Comparison of ENCODE assay signal across 8 cellular contexts in genomic region chr20:63657937-63658748, GRCh38. TPM values are rescaled to one million over a fixed set of nuclear protein-coding genes. Genes with fewer than 3 reads are reported as not detected.
DNase-seq lines count a peak whose midpoint lies in the region; FAIRE-seq and TF ChIP-seq lines count a peak whose summit lies in the region.

Gene RTEL1 (plus strand): TSS chr20:63658312. CDS start chr20:63659403, 1,091 bp downstream.

- no peaks in the 10 kb centered on the region for H3K9me3 Mint-ChIP-seq in nephron
- H3K9me3 Mint-ChIP-seq in stimulated activated naive CD8-positive, alpha-beta T cell treated with anti-CD3 and anti-CD28 coated beads, Interleukin-15, Interleukin-2, amounts not matched to agents 100 ng/mL and 50 ng/mL, for 24 hours: no peaks in the 10 kb centered on the region

- DNase-seq in ELF-1 (ENCODE audit: low read depth, low spot score) (peak; percentile 94), H54 (ENCODE audit: insufficient read length, low spot score) (peak; percentile 99), SHP77 (lab: John Stamatoyannopoulos, UW) (peak; percentile 94 to 97), fibroblast of the aortic adventitia (ENCODE audit: low read depth) (peak; percentile 93)
- DNase-seq in activated effector memory CD4-positive, alpha-beta T cell treated with Interleukin-2 at 50 U/mL for 16 hours: peak; percentile 86

- no peak for FAIRE-seq in H54 (lab: Jason Lieb, UNC)

- H3K27me3 Mint-ChIP-seq in nephron (ENCODE audit: low read depth): no peaks in the 10 kb centered on the region
- no peaks in the 10 kb centered on the region for H3K27me3 Mint-ChIP-seq in stimulated activated naive CD8-positive, alpha-beta T cell treated with anti-CD3 and anti-CD28 coated beads, Interleukin-15, Interleukin-2, amounts not matched to agents 100 ng/mL and 50 ng/mL, for 24 hours

- H3K4me3 ChIP-seq in Loucy (ENCODE audit: low read length, poor library complexity, severe bottlenecking): peak within 1 kb of the TSS; percentile 91
- peak within 1 kb of the TSS; percentile 87 for H3K4me3 ChIP-seq in fibroblast of the aortic adventitia (ENCODE audit: low read depth, low read length)

- no peaks in the 10 kb centered on the region for H3F3A ChIP-seq in Loucy (ENCODE audit: low read depth)

- H3K4me3 Mint-ChIP-seq in nephron: peak within 1 kb of the TSS; percentile 95 to 98 (median 96)
- H3K4me3 Mint-ChIP-seq in stimulated activated naive CD8-positive, alpha-beta T cell treated with anti-CD3 and anti-CD28 coated beads, Interleukin-15, Interleukin-2, amounts not matched to agents 100 ng/mL and 50 ng/mL, for 24 hours: peak within 1 kb of the TSS; percentile 98

- H2AFZ ChIP-seq in Loucy (ENCODE audit: low read length): peak within 1 kb of the TSS; percentile 95

- no peaks in the 10 kb centered on the region for H3K27me3 ChIP-seq in Loucy (ENCODE audit: insufficient read depth, low read length, poor library complexity, severe bottlenecking)

- peak; percentile 63 for TF ChIP-seq POLR2A in H54 (IDR thresholded peaks at IDR 0.05; ENCODE audit: low read depth, low read length)

- H3K9me2 ChIP-seq in Loucy (replicated peaks; ENCODE audit: low read depth, low read length): no peaks in the 10 kb centered on the region

- H3K4me1 Mint-ChIP-seq in nephron: peaks cover 21% of the 10 kb centered on the region
- H3K4me1 Mint-ChIP-seq in stimulated activated naive CD8-positive, alpha-beta T cell treated with anti-CD3 and anti-CD28 coated beads, Interleukin-15, Interleukin-2, amounts not matched to agents 100 ng/mL and 50 ng/mL, for 24 hours (ENCODE audit: low read depth): peaks cover 44% of the 10 kb centered on the region

- H3K36me3 ChIP-seq in Loucy (ENCODE audit: insufficient read depth, low read length): no peaks in the 10 kb centered on the region; the same call in 1 of the 2 replicates

- peak within 1 kb of the TSS; percentile 84 for H3K9ac ChIP-seq in Loucy (ENCODE audit: low read depth, low read length, poor library complexity, severe bottlenecking)

- peak within 1 kb of the TSS; percentile 98 for H3K4me2 ChIP-seq in Loucy (ENCODE audit: low read depth, low read length, poor library complexity, severe bottlenecking)

- H3K36me3 Mint-ChIP-seq in nephron (ENCODE audit: low read depth): peaks cover 6% of the 10 kb centered on the region
- peaks cover 13% of the 10 kb centered on the region for H3K36me3 Mint-ChIP-seq in stimulated activated naive CD8-positive, alpha-beta T cell treated with anti-CD3 and anti-CD28 coated beads, Interleukin-15, Interleukin-2, amounts not matched to agents 100 ng/mL and 50 ng/mL, for 24 hours (ENCODE audit: low read depth)

- no peaks in the 10 kb centered on the region for H3K9me3 ChIP-seq in Loucy (ENCODE audit: insufficient read depth, low read depth, low read length)

- H3K79me2 ChIP-seq in Loucy (ENCODE audit: insufficient read depth, low read length): peaks cover 41% of the 10 kb centered on the region

- peaks cover 8% of the 10 kb centered on the region for H4K20me1 ChIP-seq in Loucy (ENCODE audit: insufficient read depth, low read length, poor library complexity, severe bottlenecking)

- peak within 1 kb of the TSS; percentile 95 to 99 (median 96) for H3K27ac Mint-ChIP-seq in nephron
- peak within 1 kb of the TSS; percentile 94 for H3K27ac Mint-ChIP-seq in stimulated activated naive CD8-positive, alpha-beta T cell treated with anti-CD3 and anti-CD28 coated beads, Interleukin-15, Interleukin-2, amounts not matched to agents 100 ng/mL and 50 ng/mL, for 24 hours

- peaks cover 32% of the 10 kb centered on the region for H3K4me1 ChIP-seq in Loucy (ENCODE audit: insufficient read depth, low read length, poor library complexity, severe bottlenecking)

- TF ChIP-seq CTCF in Loucy (conservative IDR thresholded peaks at IDR 0.05; ENCODE audit: low read length) (no peak), fibroblast of the aortic adventitia (IDR thresholded peaks at IDR 0.05; ENCODE audit: insufficient read depth, low read length) (no peak), nephron (IDR thresholded peaks at IDR 0.05; ENCODE audit: unreplicated experiment in 3 of 3) (no peak)

RNA-seq across cellular contexts. Expression of gene RTEL1, which starts in this region (rescaled TPM):
- total RNA-seq in fibroblast of the aortic adventitia (ENCODE audit: low replicate concordance): 17.3 and 23.4 TPM in 2 replicates

Comparison
In these comparisons a context has a peak if more than half of its experiments do, and no peak if none do; other contexts are left out.
1. Peak in every context shown above with its lines: DNase-seq and H3K4me3 ChIP-seq.